8 cellular contexts compared by ENCODE assay signal in genomic region chr11:10308208-10308954, GRCh38. TPM values are rescaled to one million over a fixed set of nuclear protein-coding genes. Genes with fewer than 3 reads are reported as not detected.
DNase-seq lines count a peak whose midpoint lies in the region; ATAC-seq and TF ChIP-seq lines count a peak whose summit lies in the region.

No MANE protein-coding gene starts in this region.

- H4K20me1 ChIP-seq in Karpas-422 (ENCODE audit: insufficient read depth, low read depth, low read length) = no peaks in the 10 kb centered on the region

- peak overlapping the region; percentile 76 for H3K4me2 ChIP-seq in Karpas-422 (ENCODE audit: low read depth, low read length, poor library complexity, severe bottlenecking)

- POLR2A ChIA-PET in naive thymus-derived CD4-positive, alpha-beta T cell (lab: Charles Lee) = no interaction called here

- DNase-seq in Karpas-422 (no peak), chondrocyte (ENCODE audit: low spot score) (no peak), putamen (ENCODE audit: low spot score) (no peak), NCI-H1105 (lab: John Stamatoyannopoulos, UW) (no peak)
- no peak for DNase-seq in naive thymus-derived CD4-positive, alpha-beta T cell

- H3K4me1 ChIP-seq in Karpas-422 (ENCODE audit: low read length) = peaks cover 25% of the 10 kb centered on the region
- H3K4me1 ChIP-seq in naive thymus-derived CD4-positive, alpha-beta T cell (ENCODE audit: control insufficient read depth in 2 of 2, insufficient read depth in 2 of 2, low read length in 2 of 2) = peaks cover 15 to 37% of the 10 kb centered on the region in 2 donors

- peak overlapping the region; percentile 80 for H2AFZ ChIP-seq in Karpas-422 (ENCODE audit: low read length)

- peaks cover 46% of the 10 kb centered on the region for H3K4me1 Mint-ChIP-seq in chondrocyte (ENCODE audit: low read depth)
- peaks cover 22 to 53% (median 35%) of the 10 kb centered on the region in 7 donors for H3K4me1 Mint-ChIP-seq in naive thymus-derived CD4-positive, alpha-beta T cell

- no peaks in the 10 kb centered on the region for H3K27me3 ChIP-seq in Karpas-422 (ENCODE audit: low read length)
- peaks cover 3 to 14% of the 10 kb centered on the region in 2 donors for H3K27me3 ChIP-seq in naive thymus-derived CD4-positive, alpha-beta T cell (ENCODE audit: control insufficient read depth in 2 of 2, insufficient read depth in 2 of 2, low read length in 2 of 2)

- no peaks in the 10 kb centered on the region for H3K36me3 ChIP-seq in Karpas-422 (ENCODE audit: insufficient read depth, low read length)
- peaks cover 0 to under 1% (median 0%) of the 10 kb centered on the region in 3 experiments for H3K36me3 ChIP-seq in naive thymus-derived CD4-positive, alpha-beta T cell (ENCODE audit: control insufficient read depth in 2 of 3, insufficient read depth in 3 of 3, low read length in 3 of 3)

- H3K9me3 ChIP-seq in Karpas-422 (ENCODE audit: low read length) = no peaks in the 10 kb centered on the region
- H3K9me3 ChIP-seq in naive thymus-derived CD4-positive, alpha-beta T cell (ENCODE audit: control insufficient read depth in 2 of 3, low read length in 3 of 3) = no peaks in the 10 kb centered on the region

- no peaks in the 10 kb centered on the region for H3K9me3 Mint-ChIP-seq in chondrocyte (ENCODE audit: low read depth)
- no peaks in the 10 kb centered on the region for H3K9me3 Mint-ChIP-seq in naive thymus-derived CD4-positive, alpha-beta T cell

- CTCF ChIA-PET in naive thymus-derived CD4-positive, alpha-beta T cell (lab: Charles Lee) = interaction anchor here (0.7 to 6.8 kb wide), 12 partner anchors 20 to 774 kb away, joined by 3 to 70 read pairs (median 4); no protein-coding TSS in a partner anchor

- intact Hi-C loops in naive thymus-derived CD4-positive, alpha-beta T cell (cut with micrococcal nuclease) = loop anchor here (1.0 to 10.0 kb wide), 14 partner anchors 15 to 1624 kb away; partner anchors contain the start of genes ZBED5 (in 2 of the 2), AMPD3 (in 1 of the 2), IPO7 (in 1 of the 2) and RNF141 (in 1 of the 2)

- H3K79me2 ChIP-seq in Karpas-422 (ENCODE audit: low read length) = no peaks in the 10 kb centered on the region

- no peaks in the 10 kb centered on the region for H3K27me3 Mint-ChIP-seq in chondrocyte (ENCODE audit: low read depth)
- H3K27me3 Mint-ChIP-seq in naive thymus-derived CD4-positive, alpha-beta T cell = peaks cover 31 to 54% (median 44%) of the 10 kb centered on the region in 5 donors

- peak overlapping the region; percentile 94 for H3K27ac Mint-ChIP-seq in chondrocyte (ENCODE audit: unreplicated experiment)
- peak overlapping the region in 5 of 9 donors; percentile 15 to 85 (median 49) for H3K27ac Mint-ChIP-seq in naive thymus-derived CD4-positive, alpha-beta T cell

- peak overlapping the region; percentile 63 for H3K9ac ChIP-seq in Karpas-422 (ENCODE audit: low read length)

- H3K36me3 Mint-ChIP-seq in chondrocyte (ENCODE audit: low read depth) = peaks cover 9% of the 10 kb centered on the region
- peaks cover 0 to 4% (median 0%) of the 10 kb centered on the region in 5 donors for H3K36me3 Mint-ChIP-seq in naive thymus-derived CD4-positive, alpha-beta T cell

- ATAC-seq in naive thymus-derived CD4-positive, alpha-beta T cell = no peak
- no peak for ATAC-seq in HG03108 (IDR thresholded peaks at IDR 0.05; ENCODE audit: unreplicated experiment)
- ATAC-seq in HG02798 (IDR thresholded peaks at IDR 0.05; ENCODE audit: poor library complexity, unreplicated experiment) = no peak

- peak overlapping the region; percentile 99 for H3K4me3 Mint-ChIP-seq in chondrocyte (ENCODE audit: unreplicated experiment)
- peak overlapping the region; percentile 64 to 100 (median 95) for H3K4me3 Mint-ChIP-seq in naive thymus-derived CD4-positive, alpha-beta T cell

- H3K4me3 ChIP-seq in Karpas-422 (ENCODE audit: low read length) = peak overlapping the region; percentile 66
- H3K4me3 ChIP-seq in naive thymus-derived CD4-positive, alpha-beta T cell (ENCODE audit: low read length) = peak overlapping the region; percentile 99

- H3K9me2 ChIP-seq in Karpas-422 (replicated peaks; ENCODE audit: insufficient read depth, low read length) = no peaks in the 10 kb centered on the region

- TF ChIP-seq CTCF in C4-2B (conservative IDR thresholded peaks at IDR 0.05) (peak; percentile 48; the same call in 1 of the 2 replicates), chondrocyte (IDR thresholded peaks at IDR 0.05) (no peak)

- peak overlapping the region; percentile 72 for H3K27ac ChIP-seq in C4-2B
- H3K27ac ChIP-seq in Karpas-422 (ENCODE audit: low read length) = no peak overlapping the region
- no peak overlapping the region for H3K27ac ChIP-seq in naive thymus-derived CD4-positive, alpha-beta T cell (ENCODE audit: low read depth, low read length)

RNA-seq across cellular contexts. Expression of gene ADM, which starts 3.5 kb away (rescaled TPM):
- total RNA-seq in Karpas-422 (2014; rRNA removed; shearing (Covaris generic); ENCODE audit: low replicate concordance) = 0.43 TPM in 1 of 2 replicates, not detected in the other
- total RNA-seq in chondrocyte = 33.0 to 53.8 TPM (median 49.2 TPM) in 3 replicates
- total RNA-seq in naive thymus-derived CD4-positive, alpha-beta T cell = 10 to 100 TPM in 1 of 5 experiments, 1 to 10 TPM in 2, under 1 TPM in 2; 0.19 to 27.2 (median 3.8) TPM
- polyA plus RNA-seq in naive thymus-derived CD4-positive, alpha-beta T cell = not detected

RNA-seq across cellular contexts. Expression of gene SBF2, which starts 14.4 kb away (rescaled TPM):
- total RNA-seq in Karpas-422 (2014; rRNA removed; shearing (Covaris generic); ENCODE audit: low replicate concordance) = 7.6 and 13.8 TPM in 2 replicates
- 44.5 to 49.2 TPM (median 47.8 TPM) in 3 replicates for total RNA-seq in chondrocyte
- 10 to 100 TPM in 4 of 5 experiments, 1 to 10 TPM in 1; 8.5 to 35.2 (median 16.1) TPM for total RNA-seq in naive thymus-derived CD4-positive, alpha-beta T cell
- 1 to 10 TPM; 4.2 to 4.4 TPM for polyA plus RNA-seq in naive thymus-derived CD4-positive, alpha-beta T cell
